ENCODE assay signal across 17 cellular contexts in genomic region chr12:131430158-131430772, GRCh38.
"Had no signal": no experiment of that assay in that cellular context is flagged by ENCODE, and none has a peak within 500 bp of the region (broad histone marks: within the 10 kb centered on the region; RNA-seq: fewer than 3 reads in every experiment).

No MANE protein-coding gene starts in this region.

- ATAC-seq: activated CD4-positive, alpha-beta T cell treated with anti-CD3 and anti-CD28 coated beads for 36 hours; activated naive CD4-positive, alpha-beta T cell treated with anti-CD3 and anti-CD28 coated beads, Interleukin-2, amount 50 U/mL, for 72 hours; activated T-cell treated with anti-CD3 and anti-CD28 coated beads, Interleukin-2, amount 50 U/mL, for 72 hours; foreskin keratinocyte; stimulated activated naive B cell treated with anti-CD40 and anti-IgM and Interleukin-4, amounts not matched to agents 10 μg/mL and 1 μg/mL and 100 μg/mL, for 72 hours; T-helper 17 cell had no signal

- H3K4me3 ChIP-seq: pancreas, transverse colon had no signal

- H3K4me1 Mint-ChIP-seq: activated CD4-positive, alpha-beta memory T cell treated with anti-CD3 and anti-CD28 coated beads, Interleukin-2, amount 10 ng/mL, durations not matched to agents 7 days and 5 days; activated CD4-positive, alpha-beta T cell treated with anti-CD3 and anti-CD28 coated beads for 36 hours; T-helper 17 cell had no signal

- H3K27ac ChIP-seq: brain microvascular endothelial cell, foreskin keratinocyte, pancreas, transverse colon had no signal

- FAIRE-seq: pancreas had no signal

- H3K36me3 Mint-ChIP-seq: stimulated activated naive B cell treated with anti-CD40 and anti-IgM and Interleukin-4, amounts not matched to agents 10 μg/mL and 1 μg/mL and 100 μg/mL, for 72 hours had no signal

- H3K36me3 ChIP-seq: brain microvascular endothelial cell, pancreas, transverse colon had no signal

- H3K27me3 ChIP-seq: brain microvascular endothelial cell, foreskin keratinocyte, pancreas had no signal

- H3K9me3 Mint-ChIP-seq: activated CD4-positive, alpha-beta memory T cell treated with anti-CD3 and anti-CD28 coated beads, Interleukin-2, amount 10 ng/mL, durations not matched to agents 7 days and 5 days; activated T-cell treated with anti-CD3 and anti-CD28 coated beads, Interleukin-2, amount 50 U/mL, for 72 hours had no signal

- H3K4me1 ChIP-seq: foreskin keratinocyte, pancreas, transverse colon had no signal

- H3K27ac Mint-ChIP-seq: activated CD4-positive, alpha-beta memory T cell treated with anti-CD3 and anti-CD28 coated beads, Interleukin-2, amount 10 ng/mL, durations not matched to agents 7 days and 5 days; activated CD4-positive, alpha-beta T cell treated with anti-CD3 and anti-CD28 coated beads for 36 hours; activated naive CD4-positive, alpha-beta T cell treated with anti-CD3 and anti-CD28 coated beads, Interleukin-2, amount 50 U/mL, for 72 hours; activated T-cell treated with anti-CD3 and anti-CD28 coated beads, Interleukin-2, amount 50 U/mL, for 72 hours; stimulated activated naive B cell treated with anti-CD40 and anti-IgM and Interleukin-4, amounts not matched to agents 10 μg/mL and 1 μg/mL and 100 μg/mL, for 72 hours; T-helper 17 cell had no signal

- H3K4me3 Mint-ChIP-seq: activated CD4-positive, alpha-beta memory T cell treated with anti-CD3 and anti-CD28 coated beads, Interleukin-2, amount 10 ng/mL, durations not matched to agents 7 days and 5 days; activated CD4-positive, alpha-beta T cell treated with anti-CD3 and anti-CD28 coated beads for 36 hours; activated T-cell treated with anti-CD3 and anti-CD28 coated beads, Interleukin-2, amount 50 U/mL, for 72 hours; neural crest cell; stimulated activated naive B cell treated with anti-CD40 and anti-IgM and Interleukin-4, amounts not matched to agents 10 μg/mL and 1 μg/mL and 100 μg/mL, for 72 hours; T-helper 17 cell had no signal

- H3K9me3 ChIP-seq: pancreas, transverse colon had no signal

- DNase-seq: activated CD4-positive, alpha-beta memory T cell treated with anti-CD3 and anti-CD28 coated beads, Interleukin-2, amount 10 ng/mL, durations not matched to agents 7 days and 5 days; activated CD4-positive, alpha-beta T cell treated with anti-CD3 and anti-CD28 coated beads for 36 hours; activated gamma-delta T cell; activated T-cell treated with anti-CD3 and anti-CD28 coated beads, Interleukin-2, amount 50 U/mL, for 72 hours; brain microvascular endothelial cell; effector memory CD4-positive, alpha-beta T cell; foreskin keratinocyte; glutamatergic neuron; hypothalamus; mesendoderm; pancreas; stimulated activated CD4-positive, alpha-beta T cell treated with anti-CD3 and anti-CD28 coated beads, Interleukin-2, amount 100 ng/mL, for 48 hours; stimulated activated naive B cell treated with anti-CD40 and anti-IgM and Interleukin-4, amounts not matched to agents 10 μg/mL and 1 μg/mL and 100 μg/mL, for 72 hours; T-helper 17 cell; transverse colon had no signal
